ENCODE assay signal across 8 cellular contexts in genomic region chr5:82225525-82226172, GRCh38. TPM values are rescaled to one million over a fixed set of nuclear protein-coding genes. Genes with fewer than 3 reads are reported as not detected.
DNase-seq lines count a peak whose midpoint lies in the region; ATAC-seq, FAIRE-seq and TF ChIP-seq lines count a peak whose summit lies in the region.

No MANE protein-coding gene starts in this region.

- TF ChIP-seq CTCF in A549 (IDR thresholded peaks at IDR 0.05) (peak; percentile 90), WTC11 (IDR thresholded peaks at IDR 0.05) (peak; percentile 77), cardiac fibroblast (IDR thresholded peaks at IDR 0.05; ENCODE audit: low read depth, low read length) (peak; percentile 86)

- no peaks in the 10 kb centered on the region for H3K9me3 ChIP-seq in A549

- peak; percentile 87 to 93 for TF ChIP-seq RAD21 in A549 (conservative IDR thresholded peaks at IDR 0.05 in 1 of 2, IDR thresholded peaks at IDR 0.05 in 1 of 2)

- no peak for TF ChIP-seq POLR2A in A549 (IDR thresholded peaks at IDR 0.05; ENCODE audit: low read length)

- TF ChIP-seq EP300 in A549 (IDR thresholded peaks at IDR 0.05), result no peak

- H3K4me1 Mint-ChIP-seq in WTC11, result peaks cover 25% of the 10 kb centered on the region

- 22% methylated on average over 7 of the region's 7 CpGs for WGBS in A549 (ENCODE audit: missing lambda C conversion rate)

- no peak overlapping the region for H3K27ac Mint-ChIP-seq in WTC11

- POLR2A ChIA-PET in A549 (lab: Yijun Ruan, JAX) (no interaction called here), WTC11 (lab: Charles Lee) (no interaction called here)

- no peak overlapping the region for H3K4me3 ChIP-seq in A549
- H3K4me3 ChIP-seq in cardiac fibroblast (replicated peaks in 1 of 2; ENCODE audit: low read depth in 2 of 2, low read length in 2 of 2), result no peak overlapping the region

- H3K4me1 ChIP-seq in A549, result no peaks in the 10 kb centered on the region

- no peak overlapping the region for H3K4me3 Mint-ChIP-seq in WTC11

- no peaks in the 10 kb centered on the region for H3K9me3 Mint-ChIP-seq in WTC11

- H3K27ac ChIP-seq in A549, result no peak overlapping the region

- peak; percentile 78 for FAIRE-seq in A549 (lab: Jason Lieb, UNC)

- ATAC-seq in A549 (peak; percentile 93 to 98), GM18502 (IDR thresholded peaks at IDR 0.05; ENCODE audit: poor library complexity, unreplicated experiment) (peak; percentile 90), HG02973 (IDR thresholded peaks at IDR 0.05; ENCODE audit: unreplicated experiment) (peak; percentile 82), WTC11 (peak; percentile 96)

- CTCF ChIA-PET in A549 (lab: Yijun Ruan, JAX) (interaction anchor here (0.7 to 3.1 kb wide), 42 partner anchors 8 to 938 kb away, joined by 3 to 31 read pairs (median 4); partner anchors contain the start of genes SSBP2 and ZCCHC9), WTC11 (lab: Charles Lee) (interaction anchor here (0.7 to 1.5 kb wide), 5 partner anchors 32 to 119 kb away, joined by 3 to 5 read pairs (median 4); no protein-coding TSS in a partner anchor)

- DNase-seq in A549 (ENCODE audit: low read depth in 1 of 2, low spot score in 1 of 2) (peak; percentile 41 to 62), NCI-H2029 treated with DMSO at 0.1 percent for 48 hours (lab: John Stamatoyannopoulos, UW) (peak; percentile 57), WTC11 (ENCODE audit: low spot score) (peak; percentile 73), cardiac fibroblast (ENCODE audit: low read depth in 2 of 2) (peak; percentile 69 to 77), kidney glomerular epithelial cell (lab: John Stamatoyannopoulos, UW) (peak; percentile 77)
- DNase-seq in stimulated activated CD4-positive, alpha-beta T cell treated with anti-CD3 and anti-CD28 coated beads, Interleukin-2, amount 100 ng/mL, for 4 hours (ENCODE audit: low read depth), result peak; percentile 29

- H3K36me3 Mint-ChIP-seq in WTC11, result no peaks in the 10 kb centered on the region

- H3K4me2 ChIP-seq in A549, result peak overlapping the region; percentile 12; the same call in 1 of the 3 replicates

- H3K27me3 Mint-ChIP-seq in WTC11 (ENCODE audit: low read depth), result no peaks in the 10 kb centered on the region

TF ChIP-seq in A549, 52 proteins besides CTCF, POLR2A, EP300 and RAD21:
- TF ChIP-seq MAFK (IDR thresholded peaks at IDR 0.05; ENCODE audit: partially characterized antibody), result peak; percentile 18
- TF ChIP-seq RCOR1 (IDR thresholded peaks at IDR 0.05; ENCODE audit: low read depth, low read length), result no peak
- no peak for TF ChIP-seq CBX2 (IDR thresholded peaks at IDR 0.05; ENCODE audit: borderline replicate concordance, low read depth)
- TF ChIP-seq ELK1 (IDR thresholded peaks at IDR 0.05; ENCODE audit: low read depth, low read length), result no peak
- 0 out of 2 replicates have a peak, but pooled peaks have one; percentile 21 for TF ChIP-seq EHMT2 (IDR thresholded peaks at IDR 0.05; ENCODE audit: low read depth)
- TF ChIP-seq BHLHE40 (IDR thresholded peaks at IDR 0.05; ENCODE audit: low read depth, low read length), result no peak
- no peak for TF ChIP-seq PHF8 (IDR thresholded peaks at IDR 0.05; ENCODE audit: borderline replicate concordance, low read depth)
- TF ChIP-seq ZSCAN20 (CRISPR knock-in tag; IDR thresholded peaks at IDR 0.05), result no peak
- no peak for TF ChIP-seq NFE2L2 (conservative IDR thresholded peaks at IDR 0.05; ENCODE audit: low read length)
- TF ChIP-seq HDAC2 (IDR thresholded peaks at IDR 0.05), result no peak
- peak; percentile 80 for TF ChIP-seq SMC3 (IDR thresholded peaks at IDR 0.05)

TF ChIP-seq in WTC11, 78 proteins besides CTCF, POLR2A, EP300 and RAD21:
- TF ChIP-seq, protein P1, sequence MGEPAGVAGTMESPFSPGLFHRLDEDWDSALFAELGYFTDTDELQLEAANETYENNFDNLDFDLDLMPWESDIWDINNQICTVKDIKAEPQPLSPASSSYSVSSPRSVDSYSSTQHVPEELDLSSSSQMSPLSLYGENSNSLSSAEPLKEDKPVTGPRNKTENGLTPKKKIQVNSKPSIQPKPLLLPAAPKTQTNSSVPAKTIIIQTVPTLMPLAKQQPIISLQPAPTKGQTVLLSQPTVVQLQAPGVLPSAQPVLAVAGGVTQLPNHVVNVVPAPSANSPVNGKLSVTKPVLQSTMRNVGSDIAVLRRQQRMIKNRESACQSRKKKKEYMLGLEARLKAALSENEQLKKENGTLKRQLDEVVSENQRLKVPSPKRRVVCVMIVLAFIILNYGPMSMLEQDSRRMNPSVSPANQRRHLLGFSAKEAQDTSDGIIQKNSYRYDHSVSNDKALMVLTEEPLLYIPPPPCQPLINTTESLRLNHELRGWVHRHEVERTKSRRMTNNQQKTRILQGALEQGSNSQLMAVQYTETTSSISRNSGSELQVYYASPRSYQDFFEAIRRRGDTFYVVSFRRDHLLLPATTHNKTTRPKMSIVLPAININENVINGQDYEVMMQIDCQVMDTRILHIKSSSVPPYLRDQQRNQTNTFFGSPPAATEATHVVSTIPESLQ (CRISPR knock-in tag; IDR thresholded peaks at IDR 0.05), result no peak
- TF ChIP-seq GABPB1 (CRISPR knock-in tag; IDR thresholded peaks at IDR 0.05), result no peak
- 0 out of 2 replicates have a peak, but pooled peaks have one; percentile 37 for TF ChIP-seq ZSCAN18 (CRISPR knock-in tag; IDR thresholded peaks at IDR 0.05)
- TF ChIP-seq, protein P2, sequence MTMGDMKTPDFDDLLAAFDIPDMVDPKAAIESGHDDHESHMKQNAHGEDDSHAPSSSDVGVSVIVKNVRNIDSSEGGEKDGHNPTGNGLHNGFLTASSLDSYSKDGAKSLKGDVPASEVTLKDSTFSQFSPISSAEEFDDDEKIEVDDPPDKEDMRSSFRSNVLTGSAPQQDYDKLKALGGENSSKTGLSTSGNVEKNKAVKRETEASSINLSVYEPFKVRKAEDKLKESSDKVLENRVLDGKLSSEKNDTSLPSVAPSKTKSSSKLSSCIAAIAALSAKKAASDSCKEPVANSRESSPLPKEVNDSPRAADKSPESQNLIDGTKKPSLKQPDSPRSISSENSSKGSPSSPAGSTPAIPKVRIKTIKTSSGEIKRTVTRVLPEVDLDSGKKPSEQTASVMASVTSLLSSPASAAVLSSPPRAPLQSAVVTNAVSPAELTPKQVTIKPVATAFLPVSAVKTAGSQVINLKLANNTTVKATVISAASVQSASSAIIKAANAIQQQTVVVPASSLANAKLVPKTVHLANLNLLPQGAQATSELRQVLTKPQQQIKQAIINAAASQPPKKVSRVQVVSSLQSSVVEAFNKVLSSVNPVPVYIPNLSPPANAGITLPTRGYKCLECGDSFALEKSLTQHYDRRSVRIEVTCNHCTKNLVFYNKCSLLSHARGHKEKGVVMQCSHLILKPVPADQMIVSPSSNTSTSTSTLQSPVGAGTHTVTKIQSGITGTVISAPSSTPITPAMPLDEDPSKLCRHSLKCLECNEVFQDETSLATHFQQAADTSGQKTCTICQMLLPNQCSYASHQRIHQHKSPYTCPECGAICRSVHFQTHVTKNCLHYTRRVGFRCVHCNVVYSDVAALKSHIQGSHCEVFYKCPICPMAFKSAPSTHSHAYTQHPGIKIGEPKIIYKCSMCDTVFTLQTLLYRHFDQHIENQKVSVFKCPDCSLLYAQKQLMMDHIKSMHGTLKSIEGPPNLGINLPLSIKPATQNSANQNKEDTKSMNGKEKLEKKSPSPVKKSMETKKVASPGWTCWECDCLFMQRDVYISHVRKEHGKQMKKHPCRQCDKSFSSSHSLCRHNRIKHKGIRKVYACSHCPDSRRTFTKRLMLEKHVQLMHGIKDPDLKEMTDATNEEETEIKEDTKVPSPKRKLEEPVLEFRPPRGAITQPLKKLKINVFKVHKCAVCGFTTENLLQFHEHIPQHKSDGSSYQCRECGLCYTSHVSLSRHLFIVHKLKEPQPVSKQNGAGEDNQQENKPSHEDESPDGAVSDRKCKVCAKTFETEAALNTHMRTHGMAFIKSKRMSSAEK (CRISPR knock-in tag; IDR thresholded peaks at IDR 0.05; ENCODE audit: borderline replicate concordance), result 0 out of 2 replicates have a peak, but pooled peaks have one; percentile 32

RNA-seq across cellular contexts. Expression of gene RPS23, which starts 52.5 kb away (rescaled TPM):
- polyA plus RNA-seq in A549 (2011; rRNA removed) (4,926 and 5,033 TPM in 2 replicates), A549 (2017; fragmentation: RNase III; extraction: RNeasy Plus Mini Kit Qiagen cat#74134 plus additional on column Dnase treatment) (4,007 to 4,526 TPM (median 4,112 TPM) in 3 replicates)
- 3,748 and 5,111 TPM in 2 replicates for polyA plus RNA-seq in A549 (2012; cell fraction: cytosol; rRNA removed)
- 795 and 835 TPM in 2 replicates for polyA plus RNA-seq in A549 (2012; cell fraction: nucleus; rRNA removed)
- 509 and 570 TPM in 2 replicates for polyA minus RNA-seq in A549 (2011; rRNA and poly(A)+ RNA removed)
- 2,589 to 2,799 TPM (median 2,697 TPM) in 3 replicates for total RNA-seq in WTC11 (2021)

Comparison
In these comparisons a context has a peak if more than half of its experiments do, and no peak if none do; other contexts are left out.
1. Of the 8 proteins assayed by ChIP-seq in both WTC11 and A549: peak only in WTC11: none; only in A549: none; in both: CTCF; in neither: 7.